Comparison of ENCODE assay signal across 1 cellular context in genomic region chr14:102088012-102088792, GRCh38.
TF ChIP-seq lines count a peak whose summit lies in the region.

No MANE protein-coding gene starts in this region.

TF ChIP-seq in K562, 482 proteins besides CTCF, POLR2A, EP300 and RAD21 (continued from another document):
- TF ChIP-seq AFF1 (IDR thresholded peaks at IDR 0.05; ENCODE audit: low read depth in 1 of 2, partially characterized antibody in 2 of 2), result no peak
- no peak for TF ChIP-seq KLF1 (tag; IDR thresholded peaks at IDR 0.05)
- TF ChIP-seq GABPB1 (CRISPR knock-in tag; IDR thresholded peaks at IDR 0.05), result peak; percentile 60; the same call in 1 of the 2 replicates
- no peak for TF ChIP-seq XRCC4 (IDR thresholded peaks at IDR 0.05; ENCODE audit: extremely low read depth, insufficient read depth, insufficient read length)
- TF ChIP-seq NR3C1 (CRISPR knock-in tag; IDR thresholded peaks at IDR 0.05), result 0 out of 2 replicates have a peak, but pooled peaks have one; percentile 35
- TF ChIP-seq SRSF7 (optimal IDR thresholded peaks at IDR 0.05; ENCODE audit: low read depth, low read length), result no peak
- TF ChIP-seq HINFP (tag; conservative IDR thresholded peaks at IDR 0.05; ENCODE audit: low read depth), result no peak
- peak in 1 of 2 experiments; percentile 88; a peak in 1 of 4 replicates for TF ChIP-seq FOXA3 (CRISPR knock-in tag; conservative IDR thresholded peaks at IDR 0.05 in 1 of 2, IDR thresholded peaks at IDR 0.05 in 1 of 2)
- no peak for TF ChIP-seq CREB1 (IDR thresholded peaks at IDR 0.05)
- peak; percentile 60 for TF ChIP-seq CREB1 (CRISPR knock-in tag; IDR thresholded peaks at IDR 0.05)
- no peak for TF ChIP-seq TCF7 (IDR thresholded peaks at IDR 0.05; ENCODE audit: borderline replicate concordance)
- TF ChIP-seq REST (CRISPR knock-in tag; IDR thresholded peaks at IDR 0.05; ENCODE audit: low read depth), result no peak
- no peak for TF ChIP-seq ZNF232 (CRISPR knock-in tag; IDR thresholded peaks at IDR 0.05)
- TF ChIP-seq CEBPG (CRISPR knock-in tag; IDR thresholded peaks at IDR 0.05), result peak; percentile 54; the same call in 1 of the 2 replicates
- no peak for TF ChIP-seq CEBPG (tag; conservative IDR thresholded peaks at IDR 0.05 in 1 of 2, IDR thresholded peaks at IDR 0.05 in 1 of 2)
- TF ChIP-seq XRCC5 (IDR thresholded peaks at IDR 0.05; ENCODE audit: low read depth, low read length), result no peak
- no peak; the same call in 1 of the 2 replicates for TF ChIP-seq ZNF583 (CRISPR knock-in tag; IDR thresholded peaks at IDR 0.05)
- TF ChIP-seq IRF9 (tag; IDR thresholded peaks at IDR 0.05), result 0 out of 2 replicates have a peak, but pooled peaks have one; percentile 6
- no peak for TF ChIP-seq ZBTB12 (CRISPR knock-in tag; IDR thresholded peaks at IDR 0.05)
- no peak for TF ChIP-seq BRF2 (IDR thresholded peaks at IDR 0.05; ENCODE audit: borderline replicate concordance, insufficient read depth, insufficient read length)
- no peak for TF ChIP-seq SETDB1 (IDR thresholded peaks at IDR 0.05; ENCODE audit: low read length)
- TF ChIP-seq ERF (CRISPR knock-in tag; IDR thresholded peaks at IDR 0.05), result no peak
- TF ChIP-seq ZNF584 (CRISPR knock-in tag; IDR thresholded peaks at IDR 0.05; ENCODE audit: low read depth), result peak; percentile 38; the same call in 1 of the 2 replicates
- TF ChIP-seq TEAD4 (IDR thresholded peaks at IDR 0.05; ENCODE audit: low read length), result no peak
- peak; percentile 88; the same call in 1 of the 2 replicates for TF ChIP-seq TEAD4 (CRISPR knock-in tag; IDR thresholded peaks at IDR 0.05; ENCODE audit: borderline replicate concordance)
- TF ChIP-seq ATF7 (IDR thresholded peaks at IDR 0.05), result 0 out of 2 replicates have a peak, but pooled peaks have one; percentile 15
- peak; percentile 87 for TF ChIP-seq RERE (CRISPR knock-in tag; IDR thresholded peaks at IDR 0.05; ENCODE audit: borderline replicate concordance)
- no peak; a peak in 1 of 3 replicates for TF ChIP-seq CBX3 (IDR thresholded peaks at IDR 0.05; ENCODE audit: borderline replicate concordance in 1 of 2, low read length in 2 of 2)
- TF ChIP-seq NRF1 (conservative IDR thresholded peaks at IDR 0.05 in 1 of 2, IDR thresholded peaks at IDR 0.05 in 1 of 2), result peak; percentile 52 to 63; a peak in 3 of 4 replicates
